Comparison of ENCODE assay signal across 18 cellular contexts in the genomic region with DNA sequence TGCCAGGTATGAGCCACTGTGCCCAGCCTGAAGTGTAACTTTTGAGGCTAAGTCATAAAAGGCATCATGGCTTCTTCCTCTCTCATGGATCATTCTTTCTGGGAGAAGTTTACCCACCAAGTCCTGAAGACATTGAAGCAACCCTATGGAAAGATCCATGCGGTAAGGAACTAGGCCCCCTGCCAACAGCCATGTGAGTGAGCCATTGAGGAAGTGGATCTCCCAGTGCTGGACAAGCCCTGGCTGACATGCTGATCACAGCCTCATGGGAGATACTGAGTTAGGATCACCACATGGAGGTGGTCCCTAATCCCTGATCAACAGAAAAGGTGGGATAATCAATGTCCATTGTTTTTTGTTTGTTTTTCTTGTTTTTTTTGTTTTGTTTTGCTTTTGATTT. TPM values are rescaled to one million over a fixed set of nuclear protein-coding genes. Genes with fewer than 3 reads are reported as not detected.
"Had no signal": no experiment of that assay in that cellular context is flagged by ENCODE, and none has a peak within 500 bp of the region (broad histone marks: within the 10 kb centered on the region; RNA-seq: fewer than 3 reads in every experiment).

No MANE protein-coding gene starts in this region.

- H3K36me3 ChIP-seq: ascending aorta, breast epithelium, ovary, sigmoid colon, tibial artery, uterus had no signal

- H3K9me3 ChIP-seq: ascending aorta, breast epithelium, ovary, sigmoid colon, spleen, tibial artery, uterus had no signal

- H3K4me1 ChIP-seq: breast epithelium had no signal

- DNase-seq: activated CD4-positive, alpha-beta memory T cell treated with anti-CD3 and anti-CD28 coated beads for 36 hours; activated CD8-positive, alpha-beta memory T cell treated with anti-CD3 and anti-CD28 coated beads, Interleukin-2, amount 10 ng/mL, durations not matched to agents 7 days and 5 days; activated naive CD4-positive, alpha-beta T cell treated with anti-CD3 and anti-CD28 coated beads for 36 hours; activated naive CD8-positive, alpha-beta T cell treated with anti-CD3 and anti-CD28 coated beads, Interleukin-2, amount 50 U/mL, for 24 hours; activated T-cell treated with anti-CD3 and anti-CD28 coated beads, Interleukin-2, amount 50 U/mL, for 1 hour; effector memory CD4-positive, alpha-beta T cell; foreskin melanocyte; immature natural killer cell; mammary epithelial cell; naive B cell; ovary; sigmoid colon; spleen; uterus had no signal

- H3K27me3 ChIP-seq: ascending aorta, breast epithelium, ovary, sigmoid colon, spleen, tibial artery, uterus had no signal

- H3K27ac ChIP-seq: ascending aorta, breast epithelium, ovary, sigmoid colon, spleen, tibial artery, uterus, VCaP had no signal

- H3K4me3 ChIP-seq: ascending aorta, breast epithelium, ovary, sigmoid colon, spleen, tibial artery, uterus had no signal

RNA-seq across cellular contexts. Expression of a gene that starts 12.7 kb away (rescaled TPM):
- total RNA-seq: ascending aorta had no signal
